Comparison of ENCODE assay signal across 11 cellular contexts in the genomic region with DNA sequence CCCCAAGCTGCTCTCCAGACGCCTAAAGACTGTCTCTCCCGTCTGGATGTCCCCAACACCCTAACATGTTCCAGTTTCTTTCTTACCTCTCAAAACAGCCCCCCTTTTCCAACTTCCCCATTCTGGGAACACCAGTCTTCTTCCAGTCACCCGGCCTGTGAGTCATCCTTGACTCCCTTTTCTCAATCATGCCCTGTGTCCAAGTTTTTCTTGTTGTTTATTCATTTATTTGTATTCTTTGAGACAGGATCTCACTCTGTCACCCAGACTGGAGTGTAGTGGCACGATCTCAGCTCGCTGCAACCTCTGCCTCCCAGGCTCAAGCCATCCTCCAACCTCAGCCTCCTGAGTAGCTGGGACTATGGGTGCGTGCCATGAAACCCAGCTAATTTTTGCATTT. TPM values are rescaled to one million over a fixed set of nuclear protein-coding genes. Genes with fewer than 3 reads are reported as not detected.
DNase-seq lines count a peak whose midpoint lies in the region; ATAC-seq and TF ChIP-seq lines count a peak whose summit lies in the region.
"Had no signal": no experiment of that assay in that cellular context is flagged by ENCODE, and none has a peak within 500 bp of the region (broad histone marks: within the 10 kb centered on the region; RNA-seq: fewer than 3 reads in every experiment).

No MANE protein-coding gene starts in this region.

- H3K27me3 Mint-ChIP-seq in activated CD4-positive, alpha-beta memory T cell treated with anti-CD3 and anti-CD28 coated beads for 36 hours: no peaks in the 10 kb centered on the region
- H3K27me3 Mint-ChIP-seq in activated CD4-positive, alpha-beta memory T cell treated with anti-CD3 and anti-CD28 coated beads, Interleukin-2, amount 10 ng/mL, durations not matched to agents 7 days and 5 days: no peaks in the 10 kb centered on the region

- H3K9me3 Mint-ChIP-seq in activated CD4-positive, alpha-beta memory T cell treated with anti-CD3 and anti-CD28 coated beads for 36 hours: no peaks in the 10 kb centered on the region
- no peaks in the 10 kb centered on the region for H3K9me3 Mint-ChIP-seq in activated CD4-positive, alpha-beta memory T cell treated with anti-CD3 and anti-CD28 coated beads, Interleukin-2, amount 10 ng/mL, durations not matched to agents 7 days and 5 days
- H3K9me3 Mint-ChIP-seq: activated naive CD4-positive, alpha-beta T cell treated with anti-CD3 and anti-CD28 coated beads, Interleukin-2, amount 50 U/mL, for 72 hours had no signal

- POLR2A ChIA-PET in activated CD4-positive, alpha-beta memory T cell treated with anti-CD3 and anti-CD28 coated beads for 36 hours (lab: Charles Lee): no interaction called here
- POLR2A ChIA-PET in activated CD4-positive, alpha-beta memory T cell treated with anti-CD3 and anti-CD28 coated beads, Interleukin-2, amount 10 ng/mL, durations not matched to agents 7 days and 5 days (lab: Charles Lee): interaction anchor here (0.7 to 0.8 kb wide), 2 partner anchors 13 to 175 kb away, joined by 3 to 4 read pairs; no protein-coding TSS in a partner anchor

- WGBS in lower leg skin, 2 donors: 65 to 68% methylated on average over 6 of the region's 6 CpGs

- H3K4me3 Mint-ChIP-seq in activated CD4-positive, alpha-beta memory T cell treated with anti-CD3 and anti-CD28 coated beads for 36 hours: no peak overlapping the region
- no peak overlapping the region for H3K4me3 Mint-ChIP-seq in activated CD4-positive, alpha-beta memory T cell treated with anti-CD3 and anti-CD28 coated beads, Interleukin-2, amount 10 ng/mL, durations not matched to agents 7 days and 5 days

- peak overlapping the region; percentile 33 for H3K27ac Mint-ChIP-seq in activated CD4-positive, alpha-beta memory T cell treated with anti-CD3 and anti-CD28 coated beads for 36 hours
- no peak overlapping the region for H3K27ac Mint-ChIP-seq in activated CD4-positive, alpha-beta memory T cell treated with anti-CD3 and anti-CD28 coated beads, Interleukin-2, amount 10 ng/mL, durations not matched to agents 7 days and 5 days

- H3K27ac ChIP-seq in vagina: peak overlapping the region; percentile 38

- peaks cover 9% of the 10 kb centered on the region for H3K36me3 Mint-ChIP-seq in activated CD4-positive, alpha-beta memory T cell treated with anti-CD3 and anti-CD28 coated beads for 36 hours
- peaks cover 37% of the 10 kb centered on the region for H3K36me3 Mint-ChIP-seq in activated CD4-positive, alpha-beta memory T cell treated with anti-CD3 and anti-CD28 coated beads, Interleukin-2, amount 10 ng/mL, durations not matched to agents 7 days and 5 days (ENCODE audit: low read depth)

- H3K27me3 ChIP-seq in vagina: no peaks in the 10 kb centered on the region

- intact Hi-C loops in activated CD4-positive, alpha-beta memory T cell treated with anti-CD3 and anti-CD28 coated beads for 36 hours (cut with micrococcal nuclease): no loop called here
- intact Hi-C loops in lower leg skin (cut with DNase I; ENCODE audit: low total_unique reads) (no loop called here), vagina (cut with DNase I) (no loop called here)

- CTCF ChIA-PET in activated CD4-positive, alpha-beta memory T cell treated with anti-CD3 and anti-CD28 coated beads for 36 hours (lab: Charles Lee): no interaction called here
- CTCF ChIA-PET in activated CD4-positive, alpha-beta memory T cell treated with anti-CD3 and anti-CD28 coated beads, Interleukin-2, amount 10 ng/mL, durations not matched to agents 7 days and 5 days (lab: Charles Lee): interaction anchor here (1.3 kb wide), 1 partner anchor 63 kb away, joined by 4 read pairs; no protein-coding TSS in a partner anchor

- H3K4me3 ChIP-seq in lower leg skin (ENCODE audit: low read depth, poor library complexity, severe bottlenecking) (no peak overlapping the region), vagina (no peak overlapping the region)
- H3K4me3 ChIP-seq: esophagus muscularis mucosa had no signal

- no peaks in the 10 kb centered on the region for H3K9me3 ChIP-seq in vagina
- H3K9me3 ChIP-seq: esophagus muscularis mucosa had no signal

- no peaks in the 10 kb centered on the region for H3K36me3 ChIP-seq in vagina
- H3K36me3 ChIP-seq: esophagus muscularis mucosa had no signal

- no peak for DNase-seq in activated CD4-positive, alpha-beta memory T cell treated with anti-CD3 and anti-CD28 coated beads for 36 hours
- no peak for DNase-seq in activated CD4-positive, alpha-beta memory T cell treated with anti-CD3 and anti-CD28 coated beads, Interleukin-2, amount 10 ng/mL, durations not matched to agents 7 days and 5 days
- peak; percentile 55 for DNase-seq in amniotic epithelial cell (ENCODE audit: low read depth)
- peak; percentile 72 to 87 for DNase-seq in lower leg skin (ENCODE audit: low spot score in 2 of 2)
- DNase-seq in vagina (ENCODE audit: extremely low spot score in 2 of 2): no peak
- no peak for DNase-seq in HT-29 (ENCODE audit: low spot score)

- H3K4me1 ChIP-seq in vagina: peaks cover 6% of the 10 kb centered on the region

- TF ChIP-seq CTCF in lower leg skin (IDR thresholded peaks at IDR 0.05): no peak
- no peak for TF ChIP-seq CTCF in vagina (IDR thresholded peaks at IDR 0.05)

- ATAC-seq in GM18858 (IDR thresholded peaks at IDR 0.05; ENCODE audit: unreplicated experiment) (no peak), HG03439 (IDR thresholded peaks at IDR 0.05; ENCODE audit: unreplicated experiment) (no peak)
- ATAC-seq: activated CD4-positive, CD25-positive, alpha-beta regulatory T cell treated with anti-CD3 and anti-CD28 coated beads, Interleukin-2, amount 50 U/mL, for 24 hours; activated naive CD4-positive, alpha-beta T cell treated with anti-CD3 and anti-CD28 coated beads, Interleukin-2, amount 50 U/mL, for 72 hours had no signal

- no peak for TF ChIP-seq POLR2A in lower leg skin (IDR thresholded peaks at IDR 0.05)
- TF ChIP-seq POLR2A in vagina (IDR thresholded peaks at IDR 0.05): no peak

- H3K4me1 Mint-ChIP-seq in activated CD4-positive, alpha-beta memory T cell treated with anti-CD3 and anti-CD28 coated beads for 36 hours (ENCODE audit: low read depth): peaks cover 12% of the 10 kb centered on the region
- peaks cover 13% of the 10 kb centered on the region for H3K4me1 Mint-ChIP-seq in activated CD4-positive, alpha-beta memory T cell treated with anti-CD3 and anti-CD28 coated beads, Interleukin-2, amount 10 ng/mL, durations not matched to agents 7 days and 5 days

RNA-seq across cellular contexts. Expression of a gene that starts 15.6 kb away (rescaled TPM):
- total RNA-seq in activated CD4-positive, alpha-beta memory T cell treated with anti-CD3 and anti-CD28 coated beads for 36 hours: 10 to 100 TPM; 43.1 to 44.1 TPM
- total RNA-seq in activated CD4-positive, alpha-beta memory T cell treated with anti-CD3 and anti-CD28 coated beads, Interleukin-2, amount 10 ng/mL, durations not matched to agents 7 days and 5 days: 10 to 100 TPM; 42.4 to 45.7 TPM
- total RNA-seq in lower leg skin (1 to 10 TPM; 2.0 to 10.0 (median 3.8) TPM), vagina (5.2 TPM)
- 0.23 TPM in 1 of 2 replicates, not detected in the other for total RNA-seq in HT-29 (2014; rRNA removed; shearing (Covaris generic))

Comparison
In these comparisons a context has a peak if more than half of its experiments do, and no peak if none do; other contexts are left out.
1. DNase-seq: peak in amniotic epithelial cell (single experiment) and lower leg skin (2 of 2); none in activated CD4-positive, alpha-beta memory T cell treated with anti-CD3 and anti-CD28 coated beads for 36 hours (single experiment), activated CD4-positive, alpha-beta memory T cell treated with anti-CD3 and anti-CD28 coated beads, Interleukin-2, amount 10 ng/mL, durations not matched to agents 7 days and 5 days (single experiment), vagina (0 of 2) and HT-29 (single experiment).